In the genomic region with DNA sequence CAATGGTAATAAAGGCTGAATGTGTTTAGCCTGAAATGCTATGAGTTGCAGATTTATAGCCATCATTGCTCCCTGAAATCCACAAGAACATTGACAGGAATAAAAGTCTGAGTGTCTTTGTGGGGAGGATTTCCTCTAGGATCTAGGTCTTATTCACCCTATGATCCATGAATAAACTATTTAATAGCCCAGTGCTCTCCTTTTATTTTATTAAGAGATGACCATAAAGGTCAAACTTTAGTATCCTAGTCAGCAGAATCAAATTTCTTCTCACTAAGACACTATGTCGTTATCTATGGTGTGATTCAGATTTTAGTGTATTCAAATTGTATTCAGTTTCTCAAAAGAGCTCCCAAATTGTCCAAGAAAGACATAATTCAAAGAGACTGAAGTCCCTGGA, we compare ENCODE assay signal across 18 cellular contexts.
"Had no signal": no experiment of that assay in that cellular context is flagged by ENCODE, and none has a peak within 500 bp of the region (broad histone marks: within the 10 kb centered on the region; RNA-seq: fewer than 3 reads in every experiment).

No MANE protein-coding gene starts in this region.

- H3K36me3 Mint-ChIP-seq: naive thymus-derived CD4-positive, alpha-beta T cell; type B pancreatic cell had no signal

- H3K4me2 ChIP-seq: smooth muscle cell had no signal

- H3K4me1 ChIP-seq: esophagus squamous epithelium, right atrium auricular region, sigmoid colon, suprapubic skin, thyroid gland had no signal

- H3K9me3 ChIP-seq: esophagus squamous epithelium, right atrium auricular region, sigmoid colon, suprapubic skin, thyroid gland had no signal

- H3K9me3 Mint-ChIP-seq: naive thymus-derived CD4-positive, alpha-beta T cell; nephron progenitor cell; type B pancreatic cell had no signal

- H3K27me3 Mint-ChIP-seq: type B pancreatic cell had no signal

- H3K4me3 Mint-ChIP-seq: naive thymus-derived CD4-positive, alpha-beta T cell; nephron progenitor cell; type B pancreatic cell had no signal

- ATAC-seq: naive thymus-derived CD4-positive, alpha-beta T cell had no signal

- H3K27me3 ChIP-seq: esophagus squamous epithelium, right atrium auricular region, sigmoid colon, suprapubic skin, thyroid gland had no signal

- H3K27ac ChIP-seq: esophagus squamous epithelium, right atrium auricular region, sigmoid colon, suprapubic skin, thyroid gland had no signal

- H3K4me3 ChIP-seq: esophagus squamous epithelium, right atrium auricular region, sigmoid colon, smooth muscle cell, suprapubic skin, thyroid gland had no signal

- DNase-seq: dermis blood vessel endothelial cell; esophagus squamous epithelium; foreskin melanocyte; head of caudate nucleus; hippocampal formation; kidney glomerular epithelial cell; mesendoderm; naive thymus-derived CD4-positive, alpha-beta T cell; nephron progenitor cell; posterior cingulate gyrus; sigmoid colon; stimulated activated CD4-positive, alpha-beta T cell treated with anti-CD3 and anti-CD28 coated beads, Interleukin-2, amount 100 ng/mL, for 48 hours; stimulated activated naive CD4-positive, alpha-beta T cell treated with Interleukin-2 at 50 U/mL for 16 hours; thyroid gland had no signal

- H3K27ac Mint-ChIP-seq: nephron progenitor cell, type B pancreatic cell had no signal

- H3K36me3 ChIP-seq: esophagus squamous epithelium, right atrium auricular region, sigmoid colon, suprapubic skin, thyroid gland had no signal
